In genomic region chr7:102346983-102347382, GRCh38 we compare ENCODE assay signal across 7 cellular contexts. TPM values are rescaled to one million over a fixed set of nuclear protein-coding genes. Genes with fewer than 3 reads are reported as not detected.
"Had no signal": no experiment of that assay in that cellular context is flagged by ENCODE, and none has a peak within 500 bp of the region (broad histone marks: within the 10 kb centered on the region; RNA-seq: fewer than 3 reads in every experiment).

No MANE protein-coding gene starts in this region.

RNA-seq across cellular contexts. Expression of gene SPDYE6, which starts 9.3 kb away (rescaled TPM):
- total RNA-seq: GM23248, GM23338, H1, H4, H7, H9, HFFc6 had no signal
